Comparison of ENCODE assay signal across 2 cellular contexts in the genomic region with DNA sequence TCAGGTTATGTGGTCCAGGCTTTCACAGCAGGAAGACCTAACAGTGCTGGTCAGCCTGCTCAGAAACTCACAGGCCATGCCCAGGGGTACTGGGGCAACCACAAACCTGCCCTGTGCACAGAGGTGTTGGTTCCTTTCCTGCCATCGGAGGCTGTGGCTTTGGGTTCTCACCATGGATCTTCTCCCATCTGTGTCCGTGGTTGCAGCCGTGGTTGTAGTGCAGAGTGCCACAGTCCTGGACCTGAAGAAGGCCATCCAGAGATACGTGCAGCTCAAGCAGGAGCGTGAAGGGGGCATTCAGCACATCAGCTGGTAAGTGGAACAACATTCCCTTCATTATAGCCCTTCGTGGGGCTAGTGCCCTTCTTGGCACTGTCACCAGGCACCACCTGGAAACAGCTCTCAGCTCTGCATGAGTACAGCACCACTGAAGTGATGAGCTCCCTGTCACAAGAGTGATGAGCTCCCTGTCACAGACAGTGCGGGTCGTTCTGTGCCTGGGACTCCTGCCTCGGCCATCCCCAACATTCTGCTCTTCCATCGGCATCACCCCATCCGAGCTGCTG.
A peak's percentile ranks its signal among the peaks of the same experiment; 100 is the strongest.
TF ChIP-seq lines count a peak whose summit lies in the region.

No MANE protein-coding gene starts in this region.

TF ChIP-seq in K562, 482 proteins besides CTCF, POLR2A, EP300 and RAD21:
- 0 out of 2 replicates have a peak, but pooled peaks have one; percentile 16 for TF ChIP-seq RBFOX2 (IDR thresholded peaks at IDR 0.05; ENCODE audit: low read depth, low read length)
- TF ChIP-seq CREB3L1 (IDR thresholded peaks at IDR 0.05; ENCODE audit: borderline replicate concordance, low read depth), result no peak
- no peak for TF ChIP-seq FOXO4 (CRISPR knock-in tag; IDR thresholded peaks at IDR 0.05)
- TF ChIP-seq USF1 (CRISPR knock-in tag; IDR thresholded peaks at IDR 0.05), result no peak
- no peak for TF ChIP-seq RBM34 (IDR thresholded peaks at IDR 0.05; ENCODE audit: borderline replicate concordance, insufficient read depth, low read length)
- TF ChIP-seq ZFX (CRISPR knock-in tag; IDR thresholded peaks at IDR 0.05), result no peak
- TF ChIP-seq HMG20A (CRISPR knock-in tag; conservative IDR thresholded peaks at IDR 0.05), result no peak

TF ChIP-seq in SK-N-SH, 30 proteins besides CTCF, POLR2A, EP300 and RAD21:
- no peak for TF ChIP-seq GATA2 (CRISPR knock-in tag; IDR thresholded peaks at IDR 0.05)
- TF ChIP-seq TEAD4 (IDR thresholded peaks at IDR 0.05; ENCODE audit: borderline replicate concordance, insufficient read depth), result no peak
- no peak for TF ChIP-seq JUND (IDR thresholded peaks at IDR 0.05)
- no peak for TF ChIP-seq RXRA (IDR thresholded peaks at IDR 0.05; ENCODE audit: borderline replicate concordance, low read depth)
- no peak for TF ChIP-seq ELF1 (IDR thresholded peaks at IDR 0.05)
